32 cellular contexts compared by ENCODE assay signal in genomic region chr1:112114540-112114939, GRCh38.
A peak's percentile ranks its signal among the peaks of the same experiment; 100 is the strongest.
DNase-seq lines count a peak whose midpoint lies in the region; ATAC-seq, FAIRE-seq and TF ChIP-seq lines count a peak whose summit lies in the region.
"Had no signal": no experiment of that assay in that cellular context is flagged by ENCODE, and none has a peak within 500 bp of the region (broad histone marks: within the 10 kb centered on the region; RNA-seq: fewer than 3 reads in every experiment).

No MANE protein-coding gene starts in this region.

- FAIRE-seq in bronchial epithelial cell (lab: Jason Lieb, UNC) = no peak

- H3K9me3 Mint-ChIP-seq in GM23338 (no peaks in the 10 kb centered on the region), type B pancreatic cell (no peaks in the 10 kb centered on the region)
- H3K9me3 Mint-ChIP-seq: activated naive CD8-positive, alpha-beta T cell treated with anti-CD3 and anti-CD28 coated beads, Interleukin-2, amount 50 U/mL, for 24 hours; activated T-cell treated with anti-CD3 and anti-CD28 coated beads, Interleukin-2, amount 50 U/mL, for 24 hours; central memory CD8-positive, alpha-beta T cell; mesothelial cell of epicardium; stimulated activated memory B cell treated with anti-CD40 and anti-IgM and Interleukin-4, amounts not matched to agents 10 μg/mL and 1 μg/mL and 100 μg/mL, for 72 hours had no signal

- peak; percentile 39; the same call in 2 of the 3 replicates for ATAC-seq in GM23338
- ATAC-seq: activated naive CD8-positive, alpha-beta T cell treated with anti-CD3 and anti-CD28 coated beads, Interleukin-2, amount 50 U/mL, for 24 hours; gastroesophageal sphincter; left lung; naive thymus-derived CD4-positive, alpha-beta T cell; right lobe of liver; stimulated activated memory B cell treated with anti-CD40 and anti-IgM and Interleukin-4, amounts not matched to agents 10 μg/mL and 1 μg/mL and 100 μg/mL, for 72 hours had no signal

- H3K27ac Mint-ChIP-seq in GM23338 (peak overlapping the region; percentile 34; the same call in 1 of the 2 replicates), type B pancreatic cell (no peak overlapping the region)
- H3K27ac Mint-ChIP-seq: activated naive CD8-positive, alpha-beta T cell treated with anti-CD3 and anti-CD28 coated beads, Interleukin-2, amount 50 U/mL, for 24 hours; activated T-cell treated with anti-CD3 and anti-CD28 coated beads, Interleukin-2, amount 50 U/mL, for 24 hours; mesothelial cell of epicardium; naive thymus-derived CD4-positive, alpha-beta T cell; progenitor cell of endocrine pancreas; stimulated activated memory B cell treated with anti-CD40 and anti-IgM and Interleukin-4, amounts not matched to agents 10 μg/mL and 1 μg/mL and 100 μg/mL, for 72 hours had no signal

- no peak overlapping the region for H3K27ac ChIP-seq in GM23338 (ENCODE audit: low read depth)
- H3K27ac ChIP-seq: BLaER1, gastroesophageal sphincter, hepatocyte, left lung, right lobe of liver, SJSA1 had no signal

- H3K79me2 ChIP-seq in GM23338 (replicated peaks; ENCODE audit: insufficient read depth) = no peaks in the 10 kb centered on the region
- H3K79me2 ChIP-seq: hepatocyte had no signal

- H2AFZ ChIP-seq in GM23338 = no peak overlapping the region
- H2AFZ ChIP-seq: hepatocyte had no signal

- no peaks in the 10 kb centered on the region for H3F3A ChIP-seq in GM23338 (replicated peaks; ENCODE audit: low read depth)

- no peaks in the 10 kb centered on the region for H3K9me2 ChIP-seq in GM23338 (ENCODE audit: insufficient read depth)

- H3K4me1 Mint-ChIP-seq in GM23338 = no peaks in the 10 kb centered on the region
- peaks cover 6% of the 10 kb centered on the region for H3K4me1 Mint-ChIP-seq in type B pancreatic cell (ENCODE audit: unreplicated experiment)
- H3K4me1 Mint-ChIP-seq: central memory CD8-positive, alpha-beta T cell; naive thymus-derived CD4-positive, alpha-beta T cell; stimulated activated memory B cell treated with anti-CD40 and anti-IgM and Interleukin-4, amounts not matched to agents 10 μg/mL and 1 μg/mL and 100 μg/mL, for 72 hours had no signal

- H3K4me3 ChIP-seq in GM23338 (no peak overlapping the region), bronchial epithelial cell (ENCODE audit: low read depth, low read length) (no peak overlapping the region), H7 (ENCODE audit: insufficient read depth, low read depth, low read length) (no peak overlapping the region)
- H3K4me3 ChIP-seq: BLaER1, gastroesophageal sphincter, hepatocyte, left lung, right lobe of liver, SJSA1 had no signal

- no peaks in the 10 kb centered on the region for H3K36me3 Mint-ChIP-seq in GM23338 (ENCODE audit: low read depth)
- no peaks in the 10 kb centered on the region for H3K36me3 Mint-ChIP-seq in type B pancreatic cell
- H3K36me3 Mint-ChIP-seq: mesothelial cell of epicardium; naive thymus-derived CD4-positive, alpha-beta T cell; stimulated activated memory B cell treated with anti-CD40 and anti-IgM and Interleukin-4, amounts not matched to agents 10 μg/mL and 1 μg/mL and 100 μg/mL, for 72 hours had no signal

- H3K27me3 Mint-ChIP-seq in GM23338 (ENCODE audit: insufficient read depth, low read depth, poor library complexity) (peaks cover 2% of the 10 kb centered on the region), type B pancreatic cell (peaks cover 6% of the 10 kb centered on the region)
- H3K27me3 Mint-ChIP-seq: progenitor cell of endocrine pancreas had no signal

- no peaks in the 10 kb centered on the region for H3K36me3 ChIP-seq in GM23338 (ENCODE audit: insufficient read depth)
- no peaks in the 10 kb centered on the region for H3K36me3 ChIP-seq in bronchial epithelial cell (ENCODE audit: control insufficient read depth, insufficient read depth, low read length)
- no peaks in the 10 kb centered on the region for H3K36me3 ChIP-seq in H7 (replicated peaks; ENCODE audit: control insufficient read depth, insufficient read depth, low read length)
- H3K36me3 ChIP-seq: BLaER1, gastroesophageal sphincter, left lung, right lobe of liver, SJSA1 had no signal

- no peaks in the 10 kb centered on the region for H3K27me3 ChIP-seq in GM23338 (ENCODE audit: insufficient read depth)
- H3K27me3 ChIP-seq in bronchial epithelial cell (ENCODE audit: control insufficient read depth, insufficient read depth, low read length) = peaks cover 2% of the 10 kb centered on the region
- no peaks in the 10 kb centered on the region for H3K27me3 ChIP-seq in H7 (ENCODE audit: control insufficient read depth, insufficient read depth, low read length)
- H3K27me3 ChIP-seq: BLaER1, gastroesophageal sphincter, hepatocyte, left lung, right lobe of liver, SJSA1 had no signal

- no peak overlapping the region for H3K4me2 ChIP-seq in GM23338
- H3K4me2 ChIP-seq: BLaER1, hepatocyte had no signal

- H3K4me3 Mint-ChIP-seq in GM23338 (no peak overlapping the region), type B pancreatic cell (no peak overlapping the region)
- H3K4me3 Mint-ChIP-seq: activated naive CD8-positive, alpha-beta T cell treated with anti-CD3 and anti-CD28 coated beads, Interleukin-2, amount 50 U/mL, for 24 hours; activated T-cell treated with anti-CD3 and anti-CD28 coated beads, Interleukin-2, amount 50 U/mL, for 24 hours; central memory CD8-positive, alpha-beta T cell; mesothelial cell of epicardium; naive thymus-derived CD4-positive, alpha-beta T cell; stimulated activated memory B cell treated with anti-CD40 and anti-IgM and Interleukin-4, amounts not matched to agents 10 μg/mL and 1 μg/mL and 100 μg/mL, for 72 hours had no signal

- no peaks in the 10 kb centered on the region for H3K4me1 ChIP-seq in GM23338 (ENCODE audit: insufficient read depth)
- H3K4me1 ChIP-seq: BLaER1, gastroesophageal sphincter, left lung, right lobe of liver, SJSA1 had no signal

- no peaks in the 10 kb centered on the region for H4K20me1 ChIP-seq in GM23338 (replicated peaks; ENCODE audit: insufficient read depth)
- H4K20me1 ChIP-seq: BLaER1 had no signal

- DNase-seq in NCI-H82 (lab: John Stamatoyannopoulos, UW) = peak; percentile 31
- no peak for DNase-seq in NCI-H82 treated with DMSO at 0.1 percent for 48 hours (lab: John Stamatoyannopoulos, UW; ENCODE audit: unreplicated experiment)
- peak; percentile 13 for DNase-seq in GM23338 (ENCODE audit: low spot score)
- peak; percentile 17 for DNase-seq in NCI-H2171 treated with DMSO at 0.1 percent for 48 hours (lab: John Stamatoyannopoulos, UW)
- peak; percentile 40 for DNase-seq in bronchial epithelial cell (ENCODE audit: low read depth)
- DNase-seq in H7 = no peak
- DNase-seq in type B pancreatic cell (ENCODE audit: extremely low spot score, unreplicated experiment) = no peak
- DNase-seq in activated CD8-positive, alpha-beta memory T cell treated with anti-CD3 and anti-CD28 coated beads, Interleukin-2, amount 50 U/mL, for 4 hours = no peak
- DNase-seq: activated CD4-positive, CD25-positive, alpha-beta regulatory T cell treated with anti-CD3 and anti-CD28 coated beads, Interleukin-2, amount 50 U/mL, for 72 hours; activated gamma-delta T cell; activated naive CD8-positive, alpha-beta T cell treated with anti-CD3 and anti-CD28 coated beads, Interleukin-2, amount 50 U/mL, for 24 hours; activated T-cell treated with anti-CD3 and anti-CD28 coated beads, Interleukin-2, amount 50 U/mL, for 24 hours; dermis blood vessel endothelial cell; DMS79 treated with DMSO at 0.1 percent for 48 hours; IMR-90; left lung; naive thymus-derived CD4-positive, alpha-beta T cell; NCI-H510A; right lobe of liver; RPMI8226; stimulated activated CD4-positive, alpha-beta T cell treated with anti-CD3 and anti-CD28 coated beads, Interleukin-12 subunit alpha, Interleukin-12 subunit beta, amount 100 ng/mL, for 4 hours; stimulated activated CD4-positive, alpha-beta T cell treated with anti-CD3 and anti-CD28 coated beads, Interleukin-4, amount 100 ng/mL, for 4 hours; substantia nigra; T-helper 1 cell had no signal

- TF ChIP-seq CTCF in GM23338 (conservative IDR thresholded peaks at IDR 0.05; ENCODE audit: low read depth in 2 of 2) (peak in 1 of 2 experiments; percentile 18; a peak in 2 of 4 replicates), bronchial epithelial cell (IDR thresholded peaks at IDR 0.05; ENCODE audit: insufficient read depth, low read length, severe bottlenecking) (no peak), type B pancreatic cell (conservative IDR thresholded peaks at IDR 0.05) (no peak)

TF ChIP-seq in GM23338, 12 proteins besides CTCF, POLR2A, EP300 and RAD21 (continues in another document):
- TF ChIP-seq CREB1 (CRISPR knock-in tag; IDR thresholded peaks at IDR 0.05; ENCODE audit: low read depth) (no peak), ZNF114 (CRISPR knock-in tag; IDR thresholded peaks at IDR 0.05) (no peak), ETS1 (IDR thresholded peaks at IDR 0.05) (no peak), EZH2 (IDR thresholded peaks at IDR 0.05; ENCODE audit: low read depth, unreplicated experiment) (no peak), POLR2AphosphoS5 (IDR thresholded peaks at IDR 0.05; ENCODE audit: low read depth) (no peak), ZNF331 (CRISPR knock-in tag; IDR thresholded peaks at IDR 0.05; ENCODE audit: low read depth) (no peak), NANOG (IDR thresholded peaks at IDR 0.05; ENCODE audit: borderline replicate concordance) (no peak)

Comparison
In these comparisons a context has a peak if more than half of its experiments do, and no peak if none do; other contexts are left out.
1. DNase-seq: peak in NCI-H82 (single experiment), GM23338 (single experiment), NCI-H2171 treated with DMSO at 0.1 percent for 48 hours (single experiment) and bronchial epithelial cell (single experiment); none in NCI-H82 treated with DMSO at 0.1 percent for 48 hours (single experiment), H7 (single experiment), type B pancreatic cell (single experiment) and activated CD8-positive, alpha-beta memory T cell treated with anti-CD3 and anti-CD28 coated beads, Interleukin-2, amount 50 U/mL, for 4 hours (single experiment).